Comparison of ENCODE assay signal across 29 cellular contexts in the genomic region with DNA sequence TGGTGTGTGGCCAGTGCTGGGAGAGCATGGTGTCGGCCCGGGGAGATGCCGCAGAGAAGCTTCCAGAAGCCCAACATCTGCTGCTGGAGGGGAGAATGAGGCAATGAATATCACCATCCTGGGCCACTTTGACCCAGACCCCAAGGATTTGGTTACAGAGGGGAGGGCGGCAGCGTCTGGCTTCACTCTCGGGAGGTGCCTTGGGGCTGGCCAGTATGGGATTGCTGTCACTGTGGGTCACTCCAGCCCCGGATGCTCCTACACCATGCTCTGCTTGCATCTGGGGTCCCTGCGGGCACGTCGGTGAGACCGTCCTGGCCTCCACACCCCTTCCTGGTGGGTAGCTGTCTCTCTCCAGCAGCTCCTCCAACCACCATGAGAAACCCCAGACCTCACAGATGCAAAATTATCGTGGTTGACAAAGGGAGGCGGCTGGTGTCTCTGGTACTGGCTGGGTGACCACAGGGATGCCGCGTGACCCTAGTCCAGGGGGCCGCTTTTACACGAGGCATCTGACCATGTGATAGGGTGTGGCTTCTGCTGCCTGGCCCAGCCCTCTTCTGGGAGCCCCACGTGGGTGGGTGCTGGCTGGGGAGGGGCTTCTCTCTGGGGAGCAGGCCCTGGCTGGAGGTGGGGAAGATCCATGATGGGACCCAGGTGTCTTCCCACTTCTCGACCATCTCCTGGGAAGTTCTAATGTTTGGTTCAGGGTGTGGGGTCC. TPM values are rescaled to one million over a fixed set of nuclear protein-coding genes. Genes with fewer than 3 reads are reported as not detected.
"Had no signal": no experiment of that assay in that cellular context is flagged by ENCODE, and none has a peak within 500 bp of the region (broad histone marks: within the 10 kb centered on the region; RNA-seq: fewer than 3 reads in every experiment).

No MANE protein-coding gene starts in this region.

- H3K27me3 ChIP-seq: ascending aorta had no signal

- H3K4me3 ChIP-seq: ascending aorta, cardiac muscle cell, coronary artery, dorsolateral prefrontal cortex, ovary, prostate gland, smooth muscle cell, suprapubic skin, tibial artery had no signal

- ATAC-seq: left colon; stimulated activated naive B cell treated with anti-CD40 and anti-IgM and Interleukin-4, amounts not matched to agents 10 μg/mL and 1 μg/mL and 100 μg/mL, for 72 hours had no signal

- H3K4me2 ChIP-seq: smooth muscle cell had no signal

- H3K4me1 ChIP-seq: ascending aorta, prostate gland had no signal

- H3K27ac ChIP-seq: ascending aorta, cardiac muscle cell, coronary artery, dorsolateral prefrontal cortex, ovary, prostate gland, suprapubic skin, tibial artery had no signal

- DNase-seq: activated CD4-positive, alpha-beta T cell treated with anti-CD3 and anti-CD28 coated beads for 4 hours; activated CD4-positive, alpha-beta T cell treated with anti-CD3 and anti-CD28 coated beads, Interleukin-2, amount 50 U/mL, for 48 hours; activated CD4-positive, CD25-positive, alpha-beta regulatory T cell; activated gamma-delta T cell treated with Interleukin-2 at 50 U/mL for 16 hours; activated T-cell treated with anti-CD3 and anti-CD28 coated beads, Interleukin-2, amount 50 U/mL, for 24 hours; cerebellar nuclear complex; effector memory CD4-positive, alpha-beta T cell; erythroblast; hippocampal formation; natural killer cell; retina; stimulated activated CD4-positive, alpha-beta T cell treated with anti-CD3 and anti-CD28 coated beads, Interleukin-15, amount 100 ng/mL, for 24 hours; stimulated activated CD4-positive, alpha-beta T cell treated with anti-CD3 and anti-CD28 coated beads, Interleukin-2, amount 100 ng/mL, for 24 hours; stimulated activated naive B cell treated with anti-CD40 and anti-IgM and Interleukin-4, amounts not matched to agents 10 μg/mL and 1 μg/mL and 100 μg/mL, for 72 hours; T-helper 1 cell had no signal

- H3K36me3 ChIP-seq: ascending aorta, cardiac muscle cell, ovary, prostate gland, suprapubic skin, tibial artery had no signal

- H3K9me3 ChIP-seq: ascending aorta, ovary, prostate gland, suprapubic skin, tibial artery had no signal

RNA-seq across cellular contexts. Expression of a gene that starts 5.7 kb away (rescaled TPM):
- total RNA-seq: fibroblast of lung, fibroblast of villous mesenchyme had no signal
- polyA plus RNA-seq: fibroblast of lung had no signal

RNA-seq across cellular contexts. Expression of a gene that starts 6.2 kb away (rescaled TPM):
- total RNA-seq: activated CD8-positive, alpha-beta memory T cell treated with anti-CD3 and anti-CD28 coated beads for 36 hours; ascending aorta; fibroblast of lung; fibroblast of villous mesenchyme; natural killer cell; smooth muscle cell had no signal
- polyA plus RNA-seq: fibroblast of lung, liver, smooth muscle cell had no signal
